8 cellular contexts compared by ENCODE assay signal in the genomic region with DNA sequence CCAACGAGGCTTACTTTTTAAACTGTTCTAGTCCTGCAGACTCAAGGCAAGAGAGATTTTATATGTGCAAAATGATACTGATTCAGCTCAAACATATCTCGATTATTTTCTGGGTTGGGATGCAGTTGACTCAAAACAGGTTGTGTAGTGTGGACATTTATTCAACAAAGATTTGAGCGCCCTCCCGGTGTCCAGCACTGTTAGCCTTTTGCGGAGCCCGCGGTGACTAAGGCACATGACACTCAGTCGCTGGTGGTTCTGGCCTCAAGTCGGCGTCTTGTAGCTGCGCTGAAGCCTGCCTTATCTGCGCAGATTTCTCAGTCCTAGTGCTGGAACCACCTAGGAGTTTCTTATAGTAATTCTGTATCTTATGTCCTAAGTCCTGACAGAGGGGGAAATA. TPM values are rescaled to one million over a fixed set of nuclear protein-coding genes. Genes with fewer than 3 reads are reported as not detected.
DNase-seq lines count a peak whose midpoint lies in the region; ATAC-seq and TF ChIP-seq lines count a peak whose summit lies in the region.

No MANE protein-coding gene starts in this region.

- H3K27ac ChIP-seq in GM23338 (ENCODE audit: low read depth): no peak overlapping the region
- H3K27ac ChIP-seq in Peyer's patch: peak overlapping the region in 2 of 4 donors; percentile 91 to 94
- H3K27ac ChIP-seq in left lung: peak overlapping the region; percentile 92 to 94
- H3K27ac ChIP-seq in stomach smooth muscle (ENCODE audit: low read length): peak overlapping the region; percentile 6

- H3K79me2 ChIP-seq in GM23338 (replicated peaks; ENCODE audit: insufficient read depth): peaks cover 30% of the 10 kb centered on the region

- peak; percentile 32 to 60; a peak in 3 of 4 replicates for TF ChIP-seq CTCF in GM23338 (conservative IDR thresholded peaks at IDR 0.05; ENCODE audit: low read depth in 2 of 2)
- TF ChIP-seq CTCF in Peyer's patch (IDR thresholded peaks at IDR 0.05): peak in 3 of 6 experiments; percentile 19 to 27 (median 25)
- TF ChIP-seq CTCF in left lung (IDR thresholded peaks at IDR 0.05): no peak

- H3K27ac Mint-ChIP-seq in GM23338: no peak overlapping the region

- DNase-seq in AG08395 (ENCODE audit: low spot score): peak; percentile 60
- peak; percentile 75 for DNase-seq in GM23338 (ENCODE audit: low spot score)
- peak in 2 of 3 donors; percentile 65 to 74 for DNase-seq in Peyer's patch
- DNase-seq in ecto neural progenitor cell (ENCODE audit: low spot score): peak; percentile 71
- DNase-seq in left lung: peak; percentile 75 to 84
- DNase-seq in T1000 (lab: John Stamatoyannopoulos, UW): no peak

- H3K36me3 ChIP-seq in GM23338 (ENCODE audit: insufficient read depth): no peaks in the 10 kb centered on the region
- no peaks in the 10 kb centered on the region for H3K36me3 ChIP-seq in Peyer's patch
- H3K36me3 ChIP-seq in left lung: no peaks in the 10 kb centered on the region
- no peaks in the 10 kb centered on the region for H3K36me3 ChIP-seq in stomach smooth muscle (ENCODE audit: control insufficient read depth in 2 of 2, insufficient read depth in 2 of 2, low read length in 2 of 2)

- no peaks in the 10 kb centered on the region for H3K9me3 Mint-ChIP-seq in GM23338

- no peaks in the 10 kb centered on the region for H3F3A ChIP-seq in GM23338 (replicated peaks; ENCODE audit: low read depth)

- peak overlapping the region; percentile 86 for H3K4me3 Mint-ChIP-seq in GM23338

- H3K27me3 ChIP-seq in GM23338 (ENCODE audit: insufficient read depth) (peaks cover 40% of the 10 kb centered on the region), Peyer's patch (no peaks in the 10 kb centered on the region), left lung (peaks cover 0 to 41% of the 10 kb centered on the region in 2 donors), stomach smooth muscle (ENCODE audit: control insufficient read depth in 1 of 2, insufficient read depth in 2 of 2, low read length in 2 of 2) (no peaks in the 10 kb centered on the region)

- peak overlapping the region; percentile 95 for H2AFZ ChIP-seq in GM23338

- no peaks in the 10 kb centered on the region for H3K9me3 ChIP-seq in Peyer's patch
- H3K9me3 ChIP-seq in left lung: no peaks in the 10 kb centered on the region
- no peaks in the 10 kb centered on the region for H3K9me3 ChIP-seq in stomach smooth muscle (ENCODE audit: control insufficient read depth in 2 of 2, low read length in 2 of 2)

- ATAC-seq in GM23338 (peak; percentile 58), left lung (peak; percentile 75), GM19328 (IDR thresholded peaks at IDR 0.05; ENCODE audit: unreplicated experiment) (no peak)

- no peaks in the 10 kb centered on the region for H3K9me2 ChIP-seq in GM23338 (ENCODE audit: insufficient read depth)

- H3K4me3 ChIP-seq in GM23338 (peak overlapping the region; percentile 78), Peyer's patch (peak overlapping the region in 3 of 4 donors; percentile 60 to 89 (median 82)), left lung (peak overlapping the region; percentile 64 to 71), stomach smooth muscle (ENCODE audit: low read length in 2 of 2) (peak overlapping the region; percentile 87 to 91)

- peaks cover 16% of the 10 kb centered on the region for H3K27me3 Mint-ChIP-seq in GM23338 (ENCODE audit: insufficient read depth, low read depth, poor library complexity)

- peak overlapping the region; percentile 96 for H3K4me2 ChIP-seq in GM23338

- intact Hi-C loops in left lung (cut with DNase I): no loop called here

- no peak for TF ChIP-seq POLR2A in Peyer's patch (IDR thresholded peaks at IDR 0.05)

- peaks cover 36% of the 10 kb centered on the region for H3K4me1 ChIP-seq in GM23338 (ENCODE audit: insufficient read depth)
- H3K4me1 ChIP-seq in Peyer's patch: peaks cover 0 to 5% (median 0%) of the 10 kb centered on the region in 4 donors
- H3K4me1 ChIP-seq in left lung: peaks cover 0 to 9% of the 10 kb centered on the region in 2 donors
- H3K4me1 ChIP-seq in stomach smooth muscle (ENCODE audit: control insufficient read depth, insufficient read depth, low read length): peaks cover 3% of the 10 kb centered on the region

- H3K9ac ChIP-seq in stomach smooth muscle (ENCODE audit: low read length in 2 of 2): peak overlapping the region; percentile 51 to 74

- peaks cover 11% of the 10 kb centered on the region; the same call in 1 of the 2 replicates for H4K20me1 ChIP-seq in GM23338 (replicated peaks; ENCODE audit: insufficient read depth)

- peaks cover 29% of the 10 kb centered on the region for H3K4me1 Mint-ChIP-seq in GM23338

- H3K36me3 Mint-ChIP-seq in GM23338 (ENCODE audit: low read depth): no peaks in the 10 kb centered on the region

TF ChIP-seq in GM23338, 12 proteins besides CTCF, POLR2A, EP300 and RAD21:
- peak; percentile 46 for TF ChIP-seq EZH2 (IDR thresholded peaks at IDR 0.05; ENCODE audit: low read depth, unreplicated experiment)
- TF ChIP-seq, protein P1, sequence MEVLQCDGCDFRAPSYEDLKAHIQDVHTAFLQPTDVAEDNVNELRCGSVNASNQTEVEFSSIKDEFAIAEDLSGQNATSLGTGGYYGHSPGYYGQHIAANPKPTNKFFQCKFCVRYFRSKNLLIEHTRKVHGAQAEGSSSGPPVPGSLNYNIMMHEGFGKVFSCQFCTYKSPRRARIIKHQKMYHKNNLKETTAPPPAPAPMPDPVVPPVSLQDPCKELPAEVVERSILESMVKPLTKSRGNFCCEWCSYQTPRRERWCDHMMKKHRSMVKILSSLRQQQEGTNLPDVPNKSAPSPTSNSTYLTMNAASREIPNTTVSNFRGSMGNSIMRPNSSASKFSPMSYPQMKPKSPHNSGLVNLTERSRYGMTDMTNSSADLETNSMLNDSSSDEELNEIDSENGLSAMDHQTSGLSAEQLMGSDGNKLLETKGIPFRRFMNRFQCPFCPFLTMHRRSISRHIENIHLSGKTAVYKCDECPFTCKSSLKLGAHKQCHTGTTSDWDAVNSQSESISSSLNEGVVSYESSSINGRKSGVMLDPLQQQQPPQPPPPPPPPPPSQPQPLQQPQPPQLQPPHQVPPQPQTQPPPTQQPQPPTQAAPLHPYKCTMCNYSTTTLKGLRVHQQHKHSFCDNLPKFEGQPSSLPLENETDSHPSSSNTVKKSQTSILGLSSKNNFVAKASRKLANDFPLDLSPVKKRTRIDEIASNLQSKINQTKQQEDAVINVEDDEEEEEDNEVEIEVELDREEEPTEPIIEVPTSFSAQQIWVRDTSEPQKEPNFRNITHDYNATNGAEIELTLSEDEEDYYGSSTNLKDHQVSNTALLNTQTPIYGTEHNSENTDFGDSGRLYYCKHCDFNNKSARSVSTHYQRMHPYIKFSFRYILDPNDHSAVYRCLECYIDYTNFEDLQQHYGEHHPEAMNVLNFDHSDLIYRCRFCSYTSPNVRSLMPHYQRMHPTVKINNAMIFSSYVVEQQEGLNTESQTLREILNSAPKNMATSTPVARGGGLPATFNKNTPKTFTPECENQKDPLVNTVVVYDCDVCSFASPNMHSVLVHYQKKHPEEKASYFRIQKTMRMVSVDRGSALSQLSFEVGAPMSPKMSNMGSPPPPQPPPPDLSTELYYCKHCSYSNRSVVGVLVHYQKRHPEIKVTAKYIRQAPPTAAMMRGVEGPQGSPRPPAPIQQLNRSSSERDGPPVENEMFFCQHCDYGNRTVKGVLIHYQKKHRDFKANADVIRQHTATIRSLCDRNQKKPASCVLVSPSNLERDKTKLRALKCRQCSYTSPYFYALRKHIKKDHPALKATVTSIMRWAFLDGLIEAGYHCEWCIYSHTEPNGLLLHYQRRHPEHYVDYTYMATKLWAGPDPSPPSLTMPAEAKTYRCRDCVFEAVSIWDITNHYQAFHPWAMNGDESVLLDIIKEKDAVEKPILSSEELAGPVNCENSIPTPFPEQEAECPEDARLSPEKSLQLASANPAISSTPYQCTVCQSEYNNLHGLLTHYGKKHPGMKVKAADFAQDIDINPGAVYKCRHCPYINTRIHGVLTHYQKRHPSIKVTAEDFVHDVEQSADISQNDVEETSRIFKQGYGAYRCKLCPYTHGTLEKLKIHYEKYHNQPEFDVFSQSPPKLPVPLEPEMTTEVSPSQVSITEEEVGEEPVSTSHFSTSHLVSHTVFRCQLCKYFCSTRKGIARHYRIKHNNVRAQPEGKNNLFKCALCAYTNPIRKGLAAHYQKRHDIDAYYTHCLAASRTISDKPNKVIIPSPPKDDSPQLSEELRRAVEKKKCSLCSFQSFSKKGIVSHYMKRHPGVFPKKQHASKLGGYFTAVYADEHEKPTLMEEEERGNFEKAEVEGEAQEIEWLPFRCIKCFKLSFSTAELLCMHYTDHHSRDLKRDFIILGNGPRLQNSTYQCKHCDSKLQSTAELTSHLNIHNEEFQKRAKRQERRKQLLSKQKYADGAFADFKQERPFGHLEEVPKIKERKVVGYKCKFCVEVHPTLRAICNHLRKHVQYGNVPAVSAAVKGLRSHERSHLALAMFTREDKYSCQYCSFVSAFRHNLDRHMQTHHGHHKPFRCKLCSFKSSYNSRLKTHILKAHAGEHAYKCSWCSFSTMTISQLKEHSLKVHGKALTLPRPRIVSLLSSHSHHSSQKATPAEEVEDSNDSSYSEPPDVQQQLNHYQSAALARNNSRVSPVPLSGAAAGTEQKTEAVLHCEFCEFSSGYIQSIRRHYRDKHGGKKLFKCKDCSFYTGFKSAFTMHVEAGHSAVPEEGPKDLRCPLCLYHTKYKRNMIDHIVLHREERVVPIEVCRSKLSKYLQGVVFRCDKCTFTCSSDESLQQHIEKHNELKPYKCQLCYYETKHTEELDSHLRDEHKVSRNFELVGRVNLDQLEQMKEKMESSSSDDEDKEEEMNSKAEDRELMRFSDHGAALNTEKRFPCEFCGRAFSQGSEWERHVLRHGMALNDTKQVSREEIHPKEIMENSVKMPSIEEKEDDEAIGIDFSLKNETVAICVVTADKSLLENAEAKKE (CRISPR knock-in tag; IDR thresholded peaks at IDR 0.05): no peak

RNA-seq across cellular contexts. Expression of a gene that starts 0.9 kb away (rescaled TPM):
- 31.7 and 36.9 TPM in 2 replicates for total RNA-seq in GM23338 (2014; rRNA removed; shearing (Covaris generic))
- polyA plus RNA-seq in GM23338 (2016; fragmentation: Nextera tagmentation; extraction: Ambion mirVana): 15.1 and 16.3 TPM in 2 replicates
- total RNA-seq in Peyer's patch: 10 to 100 TPM; 11.4 to 21.5 (median 16.5) TPM
- 10 to 100 TPM; 34.2 to 57.5 TPM for total RNA-seq in left lung

Comparison
In these comparisons a context has a peak if more than half of its experiments do, and no peak if none do; other contexts are left out.
1. CTCF ChIP-seq: peak in GM23338 (2 of 2); none in left lung (0 of 2).
2. Peak in every context shown above with its lines, with median percentiles within 50 percentile points of each other: H3K4me3 ChIP-seq.